Comparison of ENCODE assay signal across 13 cellular contexts in the genomic region with DNA sequence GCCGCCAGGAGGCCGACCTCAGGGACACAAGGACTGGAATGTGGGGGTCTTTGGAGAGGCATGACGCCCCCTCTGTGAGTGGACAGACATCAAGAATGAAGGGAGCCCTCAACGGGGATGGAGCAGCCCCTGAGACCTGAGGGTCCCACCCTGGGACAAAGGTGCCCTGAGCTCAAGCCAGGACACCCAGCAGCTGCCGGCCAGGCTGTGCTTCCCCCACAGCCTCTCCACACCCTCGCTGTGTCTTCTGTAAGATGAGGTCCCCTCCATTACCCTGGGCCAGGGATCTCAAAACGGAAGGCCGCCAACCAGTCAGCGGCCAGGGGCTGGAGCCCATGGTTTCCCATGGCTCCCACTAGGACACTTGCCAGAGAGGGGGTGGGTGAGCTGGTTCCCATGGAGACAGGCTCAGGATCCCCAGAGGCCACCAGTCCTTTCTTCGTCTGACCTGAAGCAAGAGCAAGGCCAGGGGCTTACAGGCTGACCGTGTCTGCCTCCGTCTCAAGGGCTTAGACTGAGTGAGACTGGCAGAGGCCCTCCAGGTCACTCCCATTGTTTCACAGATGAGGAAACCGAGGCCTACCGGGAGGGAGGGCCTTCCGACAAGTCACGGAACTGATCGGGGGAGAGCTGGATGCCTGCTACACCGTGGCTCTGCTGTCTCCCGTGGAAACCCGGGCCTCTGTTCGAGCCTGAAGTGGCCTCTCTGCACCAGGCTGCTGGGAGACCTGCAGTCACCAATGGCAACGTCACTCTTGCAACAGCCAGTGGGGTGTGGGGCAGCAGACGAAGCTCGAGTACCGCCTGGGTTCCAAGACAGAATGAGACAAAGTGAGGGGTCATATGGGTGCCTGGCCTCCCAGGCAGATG.
"Had no signal": no experiment of that assay in that cellular context is flagged by ENCODE, and none has a peak within 500 bp of the region (broad histone marks: within the 10 kb centered on the region; RNA-seq: fewer than 3 reads in every experiment).

No MANE protein-coding gene starts in this region.

- H3K27me3 Mint-ChIP-seq: dendritic cell treated with granulocyte-macrophage colony-stimulating factor and Interleukin-4, amounts not matched to agents 40 ng/mL and 50 ng/mL, for 4 days; type B pancreatic cell had no signal

- H3K36me3 Mint-ChIP-seq: activated naive CD4-positive, alpha-beta T cell treated with anti-CD3 and anti-CD28 coated beads, Interleukin-2, amount 10 ng/mL, durations not matched to agents 7 days and 5 days; type B pancreatic cell had no signal

- H3K9me3 ChIP-seq: lower lobe of right lung, right lobe of liver had no signal

- H3K27ac Mint-ChIP-seq: activated naive CD4-positive, alpha-beta T cell treated with anti-CD3 and anti-CD28 coated beads, Interleukin-2, amount 10 ng/mL, durations not matched to agents 7 days and 5 days; activated T-helper 1 cell treated with anti-CD3 and anti-CD28 coated beads, Interleukin-12 subunit alpha, Interleukin-12 subunit beta, Interleukin-2, Interleukin-4 antibody, amounts not matched to agents 30 ng/mL and 10 ng/mL and 1 ng/mL, durations not matched to agents 14 hours and 24 hours and 36 hours; dendritic cell treated with granulocyte-macrophage colony-stimulating factor and Interleukin-4, amounts not matched to agents 40 ng/mL and 50 ng/mL, for 4 days; type B pancreatic cell had no signal

- H3K4me3 ChIP-seq: lower lobe of right lung, right lobe of liver had no signal

- H3K4me1 Mint-ChIP-seq: activated naive CD4-positive, alpha-beta T cell treated with anti-CD3 and anti-CD28 coated beads, Interleukin-2, amount 10 ng/mL, durations not matched to agents 7 days and 5 days; central memory CD8-positive, alpha-beta T cell had no signal

- DNase-seq: activated CD4-positive, alpha-beta T cell treated with anti-CD3 and anti-CD28 coated beads, Interleukin-2, amount 50 U/mL, for 4 hours; activated naive CD4-positive, alpha-beta T cell treated with anti-CD3 and anti-CD28 coated beads, Interleukin-2, amount 10 ng/mL, durations not matched to agents 7 days and 5 days; erythroblast; lower lobe of right lung; midbrain; stimulated activated CD4-positive, alpha-beta T cell treated with anti-CD3 and anti-CD28 coated beads, Interleukin-1b, Interleukin-23, amount 100 ng/mL, for 48 hours; stimulated activated naive CD4-positive, alpha-beta T cell; T-helper 2 cell had no signal

- H3K9me3 Mint-ChIP-seq: activated naive CD4-positive, alpha-beta T cell treated with anti-CD3 and anti-CD28 coated beads, Interleukin-2, amount 10 ng/mL, durations not matched to agents 7 days and 5 days; activated T-helper 1 cell treated with anti-CD3 and anti-CD28 coated beads, Interleukin-12 subunit alpha, Interleukin-12 subunit beta, Interleukin-2, Interleukin-4 antibody, amounts not matched to agents 30 ng/mL and 10 ng/mL and 1 ng/mL, durations not matched to agents 14 hours and 24 hours and 36 hours; central memory CD8-positive, alpha-beta T cell; dendritic cell treated with granulocyte-macrophage colony-stimulating factor and Interleukin-4, amounts not matched to agents 40 ng/mL and 50 ng/mL, for 4 days; type B pancreatic cell had no signal

- H3K4me1 ChIP-seq: lower lobe of right lung, right lobe of liver had no signal

- H3K27me3 ChIP-seq: right lobe of liver had no signal

- H3K36me3 ChIP-seq: lower lobe of right lung, right lobe of liver had no signal

- H3K4me3 Mint-ChIP-seq: activated naive CD4-positive, alpha-beta T cell treated with anti-CD3 and anti-CD28 coated beads, Interleukin-2, amount 10 ng/mL, durations not matched to agents 7 days and 5 days; activated T-helper 1 cell treated with anti-CD3 and anti-CD28 coated beads, Interleukin-12 subunit alpha, Interleukin-12 subunit beta, Interleukin-2, Interleukin-4 antibody, amounts not matched to agents 30 ng/mL and 10 ng/mL and 1 ng/mL, durations not matched to agents 14 hours and 24 hours and 36 hours; central memory CD8-positive, alpha-beta T cell; dendritic cell treated with granulocyte-macrophage colony-stimulating factor and Interleukin-4, amounts not matched to agents 40 ng/mL and 50 ng/mL, for 4 days; type B pancreatic cell had no signal

- H3K27ac ChIP-seq: lower lobe of right lung, right lobe of liver had no signal

- ATAC-seq: lower lobe of right lung, right lobe of liver had no signal
